13 cellular contexts compared by ENCODE assay signal in genomic region chr6:140537211-140537610, GRCh38.
DNase-seq lines count a peak whose midpoint lies in the region; ATAC-seq and TF ChIP-seq lines count a peak whose summit lies in the region.
"Had no signal": no experiment of that assay in that cellular context is flagged by ENCODE, and none has a peak within 500 bp of the region (broad histone marks: within the 10 kb centered on the region; RNA-seq: fewer than 3 reads in every experiment).

No MANE protein-coding gene starts in this region.

- no peak overlapping the region for H2AFZ ChIP-seq in fibroblast of lung (ENCODE audit: low read length)
- peak overlapping the region; percentile 86 for H2AFZ ChIP-seq in neuronal stem cell (ENCODE audit: low read length)

- H2BK15ac ChIP-seq in neuronal stem cell (ENCODE audit: low read length) = no peak overlapping the region

- no peak overlapping the region for H3K18ac ChIP-seq in neuronal stem cell (ENCODE audit: low read length)

- H3K9me3 ChIP-seq in A673 (ENCODE audit: low read depth, low read length, poor library complexity, severe bottlenecking) (peaks cover 23% of the 10 kb centered on the region), fibroblast of lung (ENCODE audit: control insufficient read depth, insufficient read depth, low read depth, low read length) (no peaks in the 10 kb centered on the region), neuronal stem cell (replicated peaks in 1 of 2; ENCODE audit: control insufficient read depth in 2 of 2, insufficient read depth in 1 of 2, low read depth in 1 of 2, low read length in 2 of 2) (peaks cover 0 to 22% of the 10 kb centered on the region in 2 donors)

- H3K9ac ChIP-seq in fibroblast of lung (ENCODE audit: insufficient read depth, low read length) = no peak overlapping the region
- no peak overlapping the region for H3K9ac ChIP-seq in neuronal stem cell (ENCODE audit: low read depth, low read length, poor library complexity)

- no peak overlapping the region for H3K27ac Mint-ChIP-seq in activated CD4-positive, alpha-beta T cell treated with anti-CD3 and anti-CD28 coated beads, Interleukin-2, amount 10 ng/mL, durations not matched to agents 24 days and 14 days
- H3K27ac Mint-ChIP-seq: B cell had no signal

- no peak for ATAC-seq in foreskin keratinocyte
- ATAC-seq in HG02870 (IDR thresholded peaks at IDR 0.05; ENCODE audit: unreplicated experiment) = no peak
- ATAC-seq: activated T-cell treated with anti-CD3 and anti-CD28 coated beads, Interleukin-2, amount 50 U/mL, for 4 hours had no signal

- POLR2A ChIA-PET in A673 (lab: Charles Lee; ENCODE audit: low non-redundant PET) = no interaction called here

- no peak overlapping the region for H4K91ac ChIP-seq in neuronal stem cell (ENCODE audit: low read depth, low read length, poor library complexity)

- peaks cover 13% of the 10 kb centered on the region for H3K4me1 ChIP-seq in A673 (ENCODE audit: insufficient read depth, low read length, poor library complexity, severe bottlenecking)
- peaks cover 19% of the 10 kb centered on the region for H3K4me1 ChIP-seq in fibroblast of lung (ENCODE audit: control insufficient read depth, extremely low read depth, insufficient read depth, low read length)
- H3K4me1 ChIP-seq in neuronal stem cell (ENCODE audit: control insufficient read depth in 2 of 2, insufficient read depth in 1 of 2, low read depth in 1 of 2, low read length in 2 of 2) = peaks cover 7 to 12% of the 10 kb centered on the region in 2 donors
- H3K4me1 ChIP-seq in foreskin keratinocyte = peaks cover 22% of the 10 kb centered on the region

- no peaks in the 10 kb centered on the region for H3K79me1 ChIP-seq in neuronal stem cell (ENCODE audit: low read depth, low read length)

- no peaks in the 10 kb centered on the region for H3K36me3 Mint-ChIP-seq in activated CD4-positive, alpha-beta T cell treated with anti-CD3 and anti-CD28 coated beads, Interleukin-2, amount 10 ng/mL, durations not matched to agents 24 days and 14 days (ENCODE audit: low read depth)

- CTCF ChIA-PET in A673 (lab: Charles Lee) = no interaction called here

- DNase-seq in A673 (ENCODE audit: low spot score) (no peak), LHCN-M2 (ENCODE audit: low read depth) (peak; percentile 49), fibroblast of lung (ENCODE audit: low read depth in 2 of 2) (peak in 1 of 2 donors; percentile 73), neuronal stem cell (ENCODE audit: low spot score) (no peak), foreskin keratinocyte (no peak)
- DNase-seq in effector CD4-positive, alpha-beta T cell = no peak
- DNase-seq in activated CD4-positive, alpha-beta T cell treated with anti-CD3 and anti-CD28 coated beads, Interleukin-2, amount 10 ng/mL, durations not matched to agents 24 days and 14 days = no peak
- DNase-seq: activated T-cell treated with anti-CD3 and anti-CD28 coated beads, Interleukin-2, amount 50 U/mL, for 4 hours; cortex of kidney; NCI-H524 treated with DMSO at 0.1 percent for 48 hours had no signal

- H3K9me3 Mint-ChIP-seq in activated CD4-positive, alpha-beta T cell treated with anti-CD3 and anti-CD28 coated beads, Interleukin-2, amount 10 ng/mL, durations not matched to agents 24 days and 14 days = no peaks in the 10 kb centered on the region

- intact Hi-C loops in A673 (cut with micrococcal nuclease; ENCODE audit: unreplicated experiment) = no loop called here
- intact Hi-C loops in activated CD4-positive, alpha-beta T cell treated with anti-CD3 and anti-CD28 coated beads, Interleukin-2, amount 10 ng/mL, durations not matched to agents 24 days and 14 days (cut with micrococcal nuclease) = no loop called here

- H3K27ac ChIP-seq in A673 (ENCODE audit: low read depth, low read length, poor library complexity, severe bottlenecking) (peak overlapping the region; percentile 57), fibroblast of lung (ENCODE audit: insufficient read depth, low read length) (peak overlapping the region; percentile 71), neuronal stem cell (replicated peaks; ENCODE audit: low read length) (peak overlapping the region; percentile 61), foreskin keratinocyte (no peak overlapping the region)

- peak overlapping the region; percentile 60 for H3K4me2 ChIP-seq in fibroblast of lung (ENCODE audit: extremely low read depth, insufficient read depth, low read length)
- no peak overlapping the region for H3K4me2 ChIP-seq in neuronal stem cell (ENCODE audit: insufficient read depth, low read length, poor library complexity, severe bottlenecking)

- H3K14ac ChIP-seq in neuronal stem cell (ENCODE audit: low read length) = no peak overlapping the region

- TF ChIP-seq CTCF in A673 (conservative IDR thresholded peaks at IDR 0.05; ENCODE audit: low read depth, low read length) = no peak
- no peak for TF ChIP-seq CTCF in fibroblast of lung (conservative IDR thresholded peaks at IDR 0.05 in 1 of 2, IDR thresholded peaks at IDR 0.05 in 1 of 2; ENCODE audit: low read depth in 1 of 2, low read length in 2 of 2)
- TF ChIP-seq CTCF in foreskin keratinocyte (conservative IDR thresholded peaks at IDR 0.05) = no peak

- H3K4me3 ChIP-seq in A673 (ENCODE audit: low read depth, low read length, poor library complexity, severe bottlenecking) = no peak overlapping the region
- H3K4me3 ChIP-seq in fibroblast of lung (replicated peaks in 1 of 4; ENCODE audit: control extremely low read depth in 1 of 4, insufficient read depth in 1 of 4, low read depth in 3 of 4, low read length in 4 of 4) = peak overlapping the region in 1 of 4 experiments; percentile 13
- H3K4me3 ChIP-seq in neuronal stem cell (ENCODE audit: low read length in 2 of 2) = no peak overlapping the region
- H3K4me3 ChIP-seq: skin epidermis had no signal

- WGBS in neuronal stem cell (ENCODE audit: extremely low coverage in 2 of 2, insufficient read length in 2 of 2, insufficient replicate concordance in 1 of 2), 2 donors = no CpG with 5 or more reads among the region's 3 CpGs

- H2BK120ac ChIP-seq in neuronal stem cell (ENCODE audit: low read depth, low read length) = no peak overlapping the region

- H3K27me3 ChIP-seq in A673 (replicated peaks; ENCODE audit: insufficient read depth, low read depth, low read length, poor library complexity) = no peaks in the 10 kb centered on the region
- no peaks in the 10 kb centered on the region for H3K27me3 ChIP-seq in fibroblast of lung (ENCODE audit: control insufficient read depth, insufficient read depth, low read length)
- no peaks in the 10 kb centered on the region for H3K27me3 ChIP-seq in neuronal stem cell (ENCODE audit: control insufficient read depth in 3 of 3, insufficient read depth in 3 of 3, low read depth in 1 of 3, low read length in 3 of 3)
- no peaks in the 10 kb centered on the region for H3K27me3 ChIP-seq in foreskin keratinocyte

- no peak overlapping the region for H2AK5ac ChIP-seq in neuronal stem cell (ENCODE audit: low read depth, low read length)

- H3K27me3 Mint-ChIP-seq in activated CD4-positive, alpha-beta T cell treated with anti-CD3 and anti-CD28 coated beads, Interleukin-2, amount 10 ng/mL, durations not matched to agents 24 days and 14 days = peaks cover 5% of the 10 kb centered on the region
- H3K27me3 Mint-ChIP-seq: B cell had no signal

- H3K4me1 Mint-ChIP-seq in activated CD4-positive, alpha-beta T cell treated with anti-CD3 and anti-CD28 coated beads, Interleukin-2, amount 10 ng/mL, durations not matched to agents 24 days and 14 days = no peaks in the 10 kb centered on the region
- H3K4me1 Mint-ChIP-seq: B cell had no signal

- H3K36me3 ChIP-seq in A673 (ENCODE audit: insufficient read depth, low read length, poor library complexity, severe bottlenecking) (no peaks in the 10 kb centered on the region), fibroblast of lung (ENCODE audit: control insufficient read depth, insufficient read depth, low read length) (no peaks in the 10 kb centered on the region), neuronal stem cell (replicated peaks in 1 of 2; ENCODE audit: control insufficient read depth in 2 of 2, insufficient read depth in 2 of 2, low read length in 2 of 2) (no peaks in the 10 kb centered on the region)

- H2BK12ac ChIP-seq in neuronal stem cell (ENCODE audit: low read length) = no peak overlapping the region

- H3K79me2 ChIP-seq in fibroblast of lung (ENCODE audit: control insufficient read depth, insufficient read depth, low read length) = no peaks in the 10 kb centered on the region

- no peak overlapping the region for H3K4ac ChIP-seq in neuronal stem cell (ENCODE audit: low read length)

- no peak overlapping the region for H2BK5ac ChIP-seq in neuronal stem cell (ENCODE audit: low read length)

- no TSS peak for BruUV-seq in A673 (replicated peaks; lab: Mats Ljungman, UMichigan)

- no peaks in the 10 kb centered on the region for H4K20me1 ChIP-seq in fibroblast of lung (ENCODE audit: control insufficient read depth, extremely low read depth, insufficient read depth, low read length)

- H4K8ac ChIP-seq in neuronal stem cell (ENCODE audit: low read depth, low read length) = no peak overlapping the region

- no peak overlapping the region for H3K4me3 Mint-ChIP-seq in activated CD4-positive, alpha-beta T cell treated with anti-CD3 and anti-CD28 coated beads, Interleukin-2, amount 10 ng/mL, durations not matched to agents 24 days and 14 days
- H3K4me3 Mint-ChIP-seq: activated T-cell treated with anti-CD3 and anti-CD28 coated beads, Interleukin-2, amount 50 U/mL, for 4 hours; B cell had no signal

- no peak overlapping the region for H3K23ac ChIP-seq in neuronal stem cell (ENCODE audit: low read depth, low read length, poor library complexity)
